In the genomic region with DNA sequence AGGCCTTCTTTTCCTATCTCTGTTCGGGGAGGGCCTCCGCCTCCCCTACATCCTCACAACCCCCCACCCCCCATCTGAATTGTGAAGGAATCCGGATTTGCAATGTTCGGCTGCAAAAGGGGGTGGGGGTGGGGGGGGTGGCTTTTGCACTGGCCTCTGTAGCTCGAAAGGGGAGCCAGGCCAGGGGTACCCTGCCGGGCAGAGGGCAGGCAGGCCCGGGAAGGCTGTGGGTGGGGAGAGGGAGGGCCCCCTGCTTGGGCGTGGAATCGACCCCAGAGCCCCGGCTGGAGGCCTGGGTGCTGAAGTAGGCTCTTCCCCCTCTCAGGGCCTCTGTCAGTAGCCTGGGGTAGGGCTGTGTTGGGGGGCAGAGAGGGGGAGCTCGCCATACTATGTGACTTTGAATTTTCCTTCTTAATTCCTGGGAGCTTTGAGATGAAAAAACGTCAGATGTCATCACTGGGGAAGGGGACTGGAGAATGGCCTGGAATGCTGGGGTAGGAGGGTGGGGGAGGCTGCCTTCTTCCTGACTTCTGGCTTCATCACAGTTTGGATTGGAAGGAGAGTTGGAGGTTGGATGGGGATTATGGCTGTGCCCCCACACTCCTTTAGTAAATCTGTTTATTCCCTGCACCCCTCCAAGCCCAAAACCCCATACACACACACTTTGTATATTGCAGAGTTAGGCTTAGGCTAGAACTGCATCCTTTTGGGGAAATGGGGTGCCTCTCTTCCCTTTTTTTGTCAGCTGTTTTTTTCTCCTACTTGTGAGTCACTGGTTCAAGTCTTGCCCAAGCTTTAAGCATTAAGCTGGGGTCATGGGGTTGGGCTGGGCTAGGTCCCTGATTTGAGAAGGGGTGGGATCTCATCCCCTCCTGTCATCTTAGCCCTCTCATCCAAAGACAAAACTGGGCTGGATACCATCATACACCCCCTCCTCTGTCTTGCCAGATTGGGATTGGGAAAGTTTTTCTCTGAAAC, we compare ENCODE assay signal across 7 cellular contexts. TPM values are rescaled to one million over a fixed set of nuclear protein-coding genes. Genes with fewer than 3 reads are reported as not detected.
A peak's percentile ranks its signal among the peaks of the same experiment; 100 is the strongest.
DNase-seq lines count a peak whose midpoint lies in the region; ATAC-seq, FAIRE-seq and TF ChIP-seq lines count a peak whose summit lies in the region.
"Had no signal": no experiment of that assay in that cellular context is flagged by ENCODE, and none has a peak within 500 bp of the region (broad histone marks: within the 10 kb centered on the region; RNA-seq: fewer than 3 reads in every experiment).

No MANE protein-coding gene starts in this region.

- H3K9me3 ChIP-seq in K562 (replicated peaks; ENCODE audit: control insufficient read depth, insufficient read depth, low read depth, low read length) = no peaks in the 10 kb centered on the region

- in situ Hi-C loops in K562 (cut with MboI) = no loop called here

- H3K4me1 ChIP-seq in K562 (replicated peaks in 1 of 2; ENCODE audit: control insufficient read depth in 2 of 2, insufficient read depth in 2 of 2, low read length in 2 of 2) = peaks cover 18 to 35% of the 10 kb centered on the region in 2 experiments

- peak; percentile 48 for DNase-seq in H54 (ENCODE audit: insufficient read length, low spot score)
- DNase-seq in K562 (ENCODE audit: extremely low read depth in 1 of 4, low spot score in 3 of 4) = no peak
- DNase-seq in naive thymus-derived CD8-positive, alpha-beta T cell = peak in 1 of 10 donors; percentile 61
- no peak for DNase-seq in activated CD8-positive, alpha-beta memory T cell treated with anti-CD3 and anti-CD28 coated beads for 24 hours

- H2AFZ ChIP-seq in K562 (ENCODE audit: low read depth, low read length) = no peak overlapping the region

- TF ChIP-seq POLR2A in H54 (IDR thresholded peaks at IDR 0.05; ENCODE audit: low read depth, low read length) (no peak), K562 (conservative IDR thresholded peaks at IDR 0.05) (no peak)

- no peaks in the 10 kb centered on the region for H3K79me2 ChIP-seq in K562 (ENCODE audit: control insufficient read depth, insufficient read depth, low read length)

- no peak for ATAC-seq in K562
- no peak for ATAC-seq in naive thymus-derived CD8-positive, alpha-beta T cell
- no peak for ATAC-seq in HG02588 (IDR thresholded peaks at IDR 0.05; ENCODE audit: unreplicated experiment)
- ATAC-seq in GM19397 (IDR thresholded peaks at IDR 0.05; ENCODE audit: unreplicated experiment) = no peak

- H3K27ac Mint-ChIP-seq in naive thymus-derived CD8-positive, alpha-beta T cell = peak overlapping the region in 6 of 10 donors; percentile 48 to 85 (median 65)

- H3K27ac ChIP-seq in K562 (ENCODE audit: extremely low read depth, low read depth, low read length) = no peak overlapping the region

- POLR2A ChIA-PET in K562 (lab: Yijun Ruan, JAX) = interaction anchor here (0.6 to 1.4 kb wide), 3 partner anchors 7 to 790 kb away, joined by 3 to 4 read pairs (median 3); no protein-coding TSS in a partner anchor
- POLR2A ChIA-PET in naive thymus-derived CD8-positive, alpha-beta T cell (lab: Charles Lee) = interaction anchor here (0.6 to 2.5 kb wide), 2 partner anchors 18 to 253 kb away, joined by 5 to 13 read pairs; a partner anchor contains a TSS

- H3K27me3 Mint-ChIP-seq in naive thymus-derived CD8-positive, alpha-beta T cell = peaks cover 0 to 4% (median 0%) of the 10 kb centered on the region in 5 donors

- no peak for TF ChIP-seq EP300 in K562 (IDR thresholded peaks at IDR 0.05; ENCODE audit: low read length)

- FAIRE-seq in H54 (lab: Jason Lieb, UNC) = no peak
- no peak for FAIRE-seq in K562 (lab: Jason Lieb, UNC)

- peaks cover 10 to 26% (median 13%) of the 10 kb centered on the region in 4 donors for H3K4me1 Mint-ChIP-seq in naive thymus-derived CD8-positive, alpha-beta T cell

- intact Hi-C loops in K562 (cut with micrococcal nuclease) = loop anchor here (10.0 kb wide), 1 partner anchor 115 kb away; no protein-coding TSS in a partner anchor

- H3K36me3 Mint-ChIP-seq in naive thymus-derived CD8-positive, alpha-beta T cell = no peaks in the 10 kb centered on the region

- 0% methylated on average over 3 of the region's 12 CpGs for WGBS in K562 (ENCODE audit: insufficient coverage, low coverage, missing lambda C conversion rate)

- TF ChIP-seq RAD21 in K562 (CRISPR knock-in tag; conservative IDR thresholded peaks at IDR 0.05 in 1 of 2, IDR thresholded peaks at IDR 0.05 in 1 of 2) = no peak

- H3K9me3 Mint-ChIP-seq in naive thymus-derived CD8-positive, alpha-beta T cell = no peaks in the 10 kb centered on the region

- no TSS peak for BruUV-seq in K562 (replicated peaks; lab: Mats Ljungman, UMichigan)

- H3K9ac ChIP-seq in K562 (ENCODE audit: insufficient read depth in 1 of 2, low read depth in 2 of 2, low read length in 2 of 2) = no peak overlapping the region

- TF ChIP-seq CTCF in K562 (IDR thresholded peaks at IDR 0.05 in 2 of 3, conservative IDR thresholded peaks at IDR 0.05 in 1 of 3; ENCODE audit: insufficient read depth in 2 of 3, low read depth in 1 of 3, low read length in 3 of 3) = no peak

- H4K20me1 ChIP-seq in K562 (replicated peaks; ENCODE audit: control insufficient read depth, insufficient read depth, low read length) = no peaks in the 10 kb centered on the region

- no peaks in the 10 kb centered on the region for H3K36me3 ChIP-seq in K562 (ENCODE audit: control insufficient read depth, insufficient read depth, low read length)

- CTCF ChIA-PET in K562 (lab: Yijun Ruan, JAX; ENCODE audit: low intra/inter-chr PET ratio) = no interaction called here

- no peaks in the 10 kb centered on the region for H3K27me3 ChIP-seq in K562 (ENCODE audit: control insufficient read depth in 2 of 2, insufficient read depth in 2 of 2, low read length in 2 of 2)

- peak overlapping the region; percentile 54 to 95 (median 74) for H3K4me3 Mint-ChIP-seq in naive thymus-derived CD8-positive, alpha-beta T cell

- no peak overlapping the region for H3K4me3 ChIP-seq in K562

- H3K4me2 ChIP-seq in K562 (ENCODE audit: insufficient read depth, low read length) = no peak overlapping the region

- H3K9me1 ChIP-seq in K562 (ENCODE audit: control insufficient read depth, insufficient read depth, low read length) = no peaks in the 10 kb centered on the region

RNA-seq across cellular contexts. Expression of a gene that starts 1.3 kb away (rescaled TPM):
- 2.3 and 6.7 TPM in 2 replicates for total RNA-seq in K562 (2011; cell fraction: chromatin; rRNA removed; ENCODE audit: low replicate concordance)
- 1.8 and 3.5 TPM in 2 replicates for total RNA-seq in K562 (2011; cell fraction: nucleolus; rRNA removed)
- 2.2 and 5.4 TPM in 2 replicates for total RNA-seq in K562 (2011; cell fraction: nucleoplasm; rRNA removed)
- total RNA-seq in K562 (2014; rRNA removed) = 0.18 and 0.29 TPM in 2 replicates
- total RNA-seq in K562 (2014; rRNA removed; fragmentation: Illumina TruSeq; extraction: Trizol) = 0.03 and 0.04 TPM in 2 replicates
- total RNA-seq in K562 (2015; rRNA removed; fragmentation: Illumina TruSeq; extraction: Trizol) = 0.11 and 0.36 TPM in 2 replicates
- total RNA-seq in K562 (2021) = 0.64 and 1.1 TPM in 2 replicates
- 0.28 and 0.45 TPM in 2 replicates for polyA plus RNA-seq in K562 (2011; rRNA removed)
- 0.27 and 0.66 TPM in 2 replicates for polyA plus RNA-seq in K562 (2011; cell fraction: cytosol; rRNA removed)
- 1.5 and 1.9 TPM in 2 replicates for polyA plus RNA-seq in K562 (2011; cell fraction: nucleus; rRNA removed)
- 0.33 and 1.8 TPM in 2 replicates for polyA plus RNA-seq in K562 (2012)
- polyA plus RNA-seq in K562 (2014; fragmentation: Illumina TruSeq; extraction: Trizol) = 0.13 and 0.15 TPM in 2 replicates
- not detected for polyA plus RNA-seq in K562 (2014; fragmentation: Nextera tagmentation; extraction: Ambion mirVana)
- polyA plus RNA-seq in K562 (2014; rRNA removed) = 0.19 and 0.45 TPM in 2 replicates
- polyA minus RNA-seq in K562 (2011; rRNA and poly(A)+ RNA removed) = 1.9 and 2.0 TPM in 2 replicates
- polyA minus RNA-seq in K562 (2011; cell fraction: cytosol; rRNA and poly(A)+ RNA removed) = 2.4 and 4.2 TPM in 2 replicates
- 0.40 and 2.8 TPM in 2 replicates for polyA minus RNA-seq in K562 (2011; cell fraction: nucleus; rRNA and poly(A)+ RNA removed)
- 1 to 10 TPM; 4.9 to 6.0 TPM for total RNA-seq in naive thymus-derived CD8-positive, alpha-beta T cell
- under 1 TPM in 2 of 3 donors, not detected in 1; 0.51 to 0.52 TPM for polyA plus RNA-seq in naive thymus-derived CD8-positive, alpha-beta T cell

RNA-seq across cellular contexts. Expression of a gene that starts 17.8 kb away (rescaled TPM):
- not detected in 2 replicates for total RNA-seq in K562 (2011; cell fraction: chromatin; rRNA removed; ENCODE audit: low replicate concordance)
- total RNA-seq in K562 (2011; cell fraction: nucleolus; rRNA removed) = not detected in 2 replicates
- not detected in 2 replicates for total RNA-seq in K562 (2011; cell fraction: nucleoplasm; rRNA removed)
- total RNA-seq in K562 (2014; rRNA removed) = not detected in 2 replicates
- not detected in 2 replicates for total RNA-seq in K562 (2014; rRNA removed; fragmentation: Illumina TruSeq; extraction: Trizol)
- not detected in 2 replicates for total RNA-seq in K562 (2015; rRNA removed; fragmentation: Illumina TruSeq; extraction: Trizol)
- total RNA-seq in K562 (2021) = not detected in 2 replicates
- not detected in 2 replicates for polyA plus RNA-seq in K562 (2011; rRNA removed)
- polyA plus RNA-seq in K562 (2011; cell fraction: cytosol; rRNA removed) = not detected in 2 replicates
- not detected in 2 replicates for polyA plus RNA-seq in K562 (2011; cell fraction: nucleus; rRNA removed)
- not detected in 2 replicates for polyA plus RNA-seq in K562 (2012)
- polyA plus RNA-seq in K562 (2014; fragmentation: Illumina TruSeq; extraction: Trizol) = not detected in 2 replicates
- polyA plus RNA-seq in K562 (2014; fragmentation: Nextera tagmentation; extraction: Ambion mirVana) = not detected
- not detected in 2 replicates for polyA plus RNA-seq in K562 (2014; rRNA removed)
- not detected in 2 replicates for polyA minus RNA-seq in K562 (2011; rRNA and poly(A)+ RNA removed)
- polyA minus RNA-seq in K562 (2011; cell fraction: cytosol; rRNA and poly(A)+ RNA removed) = not detected in 2 replicates
- not detected in 2 replicates for polyA minus RNA-seq in K562 (2011; cell fraction: nucleus; rRNA and poly(A)+ RNA removed)
- total RNA-seq in naive thymus-derived CD8-positive, alpha-beta T cell = not detected
- polyA plus RNA-seq in naive thymus-derived CD8-positive, alpha-beta T cell = not detected
- total RNA-seq: pulmonary artery endothelial cell had no signal

RNA-seq across cellular contexts. Expression of a gene that starts 18.4 kb away (rescaled TPM):
- 105 and 231 TPM in 2 replicates for total RNA-seq in K562 (2011; cell fraction: chromatin; rRNA removed; ENCODE audit: low replicate concordance)
- 112 and 138 TPM in 2 replicates for total RNA-seq in K562 (2011; cell fraction: nucleolus; rRNA removed)
- 110 and 156 TPM in 2 replicates for total RNA-seq in K562 (2011; cell fraction: nucleoplasm; rRNA removed)
- total RNA-seq in K562 (2014; rRNA removed) (20.8 and 28.2 TPM in 2 replicates), K562 (2014; rRNA removed; fragmentation: Illumina TruSeq; extraction: Trizol) (17.1 and 18.6 TPM in 2 replicates), K562 (2015; rRNA removed; fragmentation: Illumina TruSeq; extraction: Trizol) (24.9 and 26.5 TPM in 2 replicates), K562 (2021) (32.7 and 38.4 TPM in 2 replicates)
- polyA plus RNA-seq in K562 (2011; rRNA removed) (40.1 and 60.0 TPM in 2 replicates), K562 (2014; fragmentation: Illumina TruSeq; extraction: Trizol) (48.2 and 49.5 TPM in 2 replicates), K562 (2014; fragmentation: Nextera tagmentation; extraction: Ambion mirVana) (1 to 10 TPM; 2.4 to 4.3 TPM), K562 (2014; rRNA removed) (37.9 and 38.4 TPM in 2 replicates)
- 48.3 and 61.6 TPM in 2 replicates for polyA plus RNA-seq in K562 (2011; cell fraction: cytosol; rRNA removed)
- polyA plus RNA-seq in K562 (2011; cell fraction: nucleus; rRNA removed) = 178 and 185 TPM in 2 replicates
- polyA plus RNA-seq in K562 (2012) = 44.3 and 71.7 TPM in 2 replicates
- polyA minus RNA-seq in K562 (2011; rRNA and poly(A)+ RNA removed) = 25.6 and 31.5 TPM in 2 replicates
- 18.7 and 19.9 TPM in 2 replicates for polyA minus RNA-seq in K562 (2011; cell fraction: cytosol; rRNA and poly(A)+ RNA removed)
- polyA minus RNA-seq in K562 (2011; cell fraction: nucleus; rRNA and poly(A)+ RNA removed) = 30.0 and 42.1 TPM in 2 replicates
- 100 to 1,000 TPM; 298 to 316 TPM for total RNA-seq in naive thymus-derived CD8-positive, alpha-beta T cell
- polyA plus RNA-seq in naive thymus-derived CD8-positive, alpha-beta T cell = 10 to 100 TPM; 80.2 to 97.1 (median 80.5) TPM

RNA-seq across cellular contexts. Expression of a gene that starts 40.7 kb away (rescaled TPM):
- total RNA-seq in K562 (2011; cell fraction: chromatin; rRNA removed; ENCODE audit: low replicate concordance) = 43.5 and 96.8 TPM in 2 replicates
- total RNA-seq in K562 (2011; cell fraction: nucleolus; rRNA removed) = 51.2 and 57.5 TPM in 2 replicates
- 40.4 and 43.3 TPM in 2 replicates for total RNA-seq in K562 (2011; cell fraction: nucleoplasm; rRNA removed)
- total RNA-seq in K562 (2014; rRNA removed) (32.0 and 32.8 TPM in 2 replicates), K562 (2014; rRNA removed; fragmentation: Illumina TruSeq; extraction: Trizol) (11.8 and 14.2 TPM in 2 replicates), K562 (2015; rRNA removed; fragmentation: Illumina TruSeq; extraction: Trizol) (16.9 and 18.8 TPM in 2 replicates), K562 (2021) (23.4 and 36.0 TPM in 2 replicates)
- polyA plus RNA-seq in K562 (2011; rRNA removed) (25.8 and 30.9 TPM in 2 replicates), K562 (2014; fragmentation: Illumina TruSeq; extraction: Trizol) (20.4 and 30.2 TPM in 2 replicates), K562 (2014; fragmentation: Nextera tagmentation; extraction: Ambion mirVana) (under 1 TPM; 0.45 to 0.52 TPM), K562 (2014; rRNA removed) (30.4 and 40.9 TPM in 2 replicates)
- polyA plus RNA-seq in K562 (2011; cell fraction: cytosol; rRNA removed) = 26.8 and 51.9 TPM in 2 replicates
- polyA plus RNA-seq in K562 (2011; cell fraction: nucleus; rRNA removed) = 53.7 and 85.9 TPM in 2 replicates
- polyA plus RNA-seq in K562 (2012) = 23.3 and 27.5 TPM in 2 replicates
- polyA minus RNA-seq in K562 (2011; rRNA and poly(A)+ RNA removed) = 13.8 and 22.0 TPM in 2 replicates
- 16.5 and 18.6 TPM in 2 replicates for polyA minus RNA-seq in K562 (2011; cell fraction: cytosol; rRNA and poly(A)+ RNA removed)
- polyA minus RNA-seq in K562 (2011; cell fraction: nucleus; rRNA and poly(A)+ RNA removed) = 14.9 and 18.6 TPM in 2 replicates
- total RNA-seq in naive thymus-derived CD8-positive, alpha-beta T cell = 10 to 100 TPM; 16.0 to 19.2 TPM
- polyA plus RNA-seq in naive thymus-derived CD8-positive, alpha-beta T cell = 1 to 10 TPM; 1.2 to 4.0 (median 1.3) TPM

RNA-seq across cellular contexts. Expression of a gene that starts 51.0 kb away (rescaled TPM):
- 49.5 and 114 TPM in 2 replicates for total RNA-seq in K562 (2011; cell fraction: chromatin; rRNA removed; ENCODE audit: low replicate concordance)
- total RNA-seq in K562 (2011; cell fraction: nucleolus; rRNA removed) = 43.7 and 48.6 TPM in 2 replicates
- 111 and 176 TPM in 2 replicates for total RNA-seq in K562 (2011; cell fraction: nucleoplasm; rRNA removed)
- total RNA-seq in K562 (2014; rRNA removed) (28.5 and 31.3 TPM in 2 replicates), K562 (2014; rRNA removed; fragmentation: Illumina TruSeq; extraction: Trizol) (44.5 and 51.5 TPM in 2 replicates), K562 (2015; rRNA removed; fragmentation: Illumina TruSeq; extraction: Trizol) (37.7 and 40.9 TPM in 2 replicates), K562 (2021) (57.0 and 59.0 TPM in 2 replicates)
- polyA plus RNA-seq in K562 (2011; rRNA removed) (69.7 and 82.2 TPM in 2 replicates), K562 (2014; fragmentation: Illumina TruSeq; extraction: Trizol) (45.7 and 51.5 TPM in 2 replicates), K562 (2014; fragmentation: Nextera tagmentation; extraction: Ambion mirVana) (10 to 100 TPM in 1 of 2 experiments, 1 to 10 TPM in 1; 9.5 to 15.6 TPM), K562 (2014; rRNA removed) (41.2 and 41.3 TPM in 2 replicates)
- 21.7 and 47.5 TPM in 2 replicates for polyA plus RNA-seq in K562 (2011; cell fraction: cytosol; rRNA removed)
- 80.6 and 125 TPM in 2 replicates for polyA plus RNA-seq in K562 (2011; cell fraction: nucleus; rRNA removed)
- polyA plus RNA-seq in K562 (2012) = 29.7 and 36.7 TPM in 2 replicates
- 69.8 and 75.3 TPM in 2 replicates for polyA minus RNA-seq in K562 (2011; rRNA and poly(A)+ RNA removed)
- polyA minus RNA-seq in K562 (2011; cell fraction: cytosol; rRNA and poly(A)+ RNA removed) = 21.9 and 24.2 TPM in 2 replicates
- 20.1 and 35.0 TPM in 2 replicates for polyA minus RNA-seq in K562 (2011; cell fraction: nucleus; rRNA and poly(A)+ RNA removed)
- 10 to 100 TPM; 27.8 to 29.5 TPM for total RNA-seq in naive thymus-derived CD8-positive, alpha-beta T cell
- 1 to 10 TPM; 2.6 to 5.5 (median 4.1) TPM for polyA plus RNA-seq in naive thymus-derived CD8-positive, alpha-beta T cell
